8 cellular contexts compared by ENCODE assay signal in genomic region chr12:56724989-56725722, GRCh38. TPM values are rescaled to one million over a fixed set of nuclear protein-coding genes. Genes with fewer than 3 reads are reported as not detected.
DNase-seq lines count a peak whose midpoint lies in the region; ATAC-seq and TF ChIP-seq lines count a peak whose summit lies in the region.

Gene NACA (minus strand): TSS chr12:56725299. CDS start chr12:56724521, 778 bp downstream.

- H3K27ac Mint-ChIP-seq in CD8-positive, alpha-beta T cell = peak within 1 kb of the TSS; percentile 96

- H3K36me3 Mint-ChIP-seq in CD8-positive, alpha-beta T cell = peaks cover 64% of the 10 kb centered on the region

- no peak for TF ChIP-seq CTCF in CD8-positive, alpha-beta T cell (IDR thresholded peaks at IDR 0.05)
- no peak for TF ChIP-seq CTCF in lung (IDR thresholded peaks at IDR 0.05; ENCODE audit: control extremely low read depth, extremely low read depth)

- peaks cover 19% of the 10 kb centered on the region for H3K36me3 ChIP-seq in CD8-positive, alpha-beta T cell (ENCODE audit: insufficient read depth, low read length)
- peaks cover 7 to 14% of the 10 kb centered on the region in 2 donors for H3K36me3 ChIP-seq in lung (ENCODE audit: control insufficient read depth in 2 of 2, insufficient read depth in 2 of 2, low read length in 2 of 2)

- no peaks in the 10 kb centered on the region for H3K9me3 ChIP-seq in CD8-positive, alpha-beta T cell (ENCODE audit: low read length)
- no peaks in the 10 kb centered on the region for H3K9me3 ChIP-seq in lung (ENCODE audit: control insufficient read depth in 2 of 2, insufficient read depth in 1 of 2, low read length in 1 of 2)

- POLR2A ChIA-PET in CD8-positive, alpha-beta T cell (lab: Charles Lee) = interaction anchor here (0.6 to 2.9 kb wide), 26 partner anchors 8 to 1009 kb away, joined by 3 to 45 read pairs (median 4); partner anchors contain the start of genes ATP5F1B, BAZ2A, BLOC1S1 and COQ10A

- H3K27ac ChIP-seq in CD8-positive, alpha-beta T cell (ENCODE audit: low read depth, low read length) = peak within 1 kb of the TSS; percentile 75
- peak within 1 kb of the TSS; percentile 89 to 90 for H3K27ac ChIP-seq in lung (ENCODE audit: low read depth in 1 of 2, low read length in 1 of 2)

- H3K27me3 ChIP-seq in CD8-positive, alpha-beta T cell (ENCODE audit: insufficient read depth, low read length) = no peaks in the 10 kb centered on the region
- no peaks in the 10 kb centered on the region for H3K27me3 ChIP-seq in lung (ENCODE audit: control insufficient read depth, insufficient read depth)

- ATAC-seq in CD8-positive, alpha-beta T cell = peak; percentile 95
- ATAC-seq in GM19467 (IDR thresholded peaks at IDR 0.05; ENCODE audit: unreplicated experiment) = peak; percentile 96
- peak; percentile 96 for ATAC-seq in lung (ENCODE audit: insufficient read depth, low FRiP score)

- peak; percentile 94 to 99 (median 96) for DNase-seq in CD8-positive, alpha-beta T cell
- DNase-seq in HS-27A (ENCODE audit: low read depth) (peak; percentile 92), NK-92 (lab: John Stamatoyannopoulos, UW; ENCODE audit: unreplicated experiment) (peak; percentile 85), lung (ENCODE audit: low spot score) (peak; percentile 99)
- peak; percentile 95 to 96 for DNase-seq in activated CD8-positive, alpha-beta memory T cell treated with anti-CD3 and anti-CD28 coated beads for 1 hour (ENCODE audit: extremely low read depth in 1 of 2, low read depth in 1 of 2)
- DNase-seq in effector CD4-positive, alpha-beta T cell = peak; percentile 98
- peak; percentile 92 to 98 (median 96) for DNase-seq in stimulated activated CD4-positive, alpha-beta T cell treated with anti-CD3 and anti-CD28 coated beads, TNF-alpha, amount 100 ng/mL, for 4 hours (ENCODE audit: low read depth in 3 of 3)

- H3K4me1 Mint-ChIP-seq in CD8-positive, alpha-beta T cell (ENCODE audit: low read depth) = peaks cover 52% of the 10 kb centered on the region

- intact Hi-C loops in CD8-positive, alpha-beta T cell (cut with DNase I, micrococcal nuclease) = loop anchor here (1.0 to 10.0 kb wide), 8 partner anchors 27 to 983 kb away; partner anchors contain the start of genes PRIM1 (in 2 of the 2), PTGES3 (in 2 of the 2), GDF11 (in 1 of the 2) and NEMP1 (in 1 of the 2)

- H3K9me3 Mint-ChIP-seq in CD8-positive, alpha-beta T cell = no peaks in the 10 kb centered on the region

- H3K4me1 ChIP-seq in CD8-positive, alpha-beta T cell (ENCODE audit: insufficient read depth, low read length) = peaks cover 44% of the 10 kb centered on the region
- peaks cover 12 to 28% of the 10 kb centered on the region in 2 donors for H3K4me1 ChIP-seq in lung (ENCODE audit: control insufficient read depth in 2 of 2, insufficient read depth in 2 of 2, low read length in 2 of 2)

- H3K27me3 Mint-ChIP-seq in CD8-positive, alpha-beta T cell (ENCODE audit: low read depth) = no peaks in the 10 kb centered on the region

- CTCF ChIA-PET in CD8-positive, alpha-beta T cell (lab: Charles Lee) = interaction anchor here (0.6 to 1.6 kb wide), 4 partner anchors 14 to 223 kb away, joined by 3 to 7 read pairs (median 3); no protein-coding TSS in a partner anchor

- WGBS in lung, 2 donors = 0 to 1% methylated on average over 46 of the region's 46 CpGs

- H3K4me3 Mint-ChIP-seq in CD8-positive, alpha-beta T cell = peak within 1 kb of the TSS; percentile 99

- H3K4me3 ChIP-seq in CD8-positive, alpha-beta T cell (ENCODE audit: low read depth, low read length) = peak within 1 kb of the TSS; percentile 88
- peak within 1 kb of the TSS; percentile 92 for H3K4me3 ChIP-seq in lung

RNA-seq across cellular contexts. Expression of gene NACA, which starts in this region (rescaled TPM):
- 1,000 to 10,000 TPM; 1,373 to 1,407 TPM for total RNA-seq in CD8-positive, alpha-beta T cell
- total RNA-seq in lung = 1,000 to 10,000 TPM in 1 of 2 donors, 100 to 1,000 TPM in 1; 488 to 1,240 TPM
- polyA plus RNA-seq in lung = 1,000 to 10,000 TPM; 1,081 to 1,734 TPM

Comparison
In these comparisons a context has a peak if more than half of its experiments do, and no peak if none do; other contexts are left out.
1. Peak in every context shown above with its lines: DNase-seq, ATAC-seq, H3K4me3 ChIP-seq and H3K27ac ChIP-seq.